ENCODE assay signal across 34 cellular contexts in the genomic region with DNA sequence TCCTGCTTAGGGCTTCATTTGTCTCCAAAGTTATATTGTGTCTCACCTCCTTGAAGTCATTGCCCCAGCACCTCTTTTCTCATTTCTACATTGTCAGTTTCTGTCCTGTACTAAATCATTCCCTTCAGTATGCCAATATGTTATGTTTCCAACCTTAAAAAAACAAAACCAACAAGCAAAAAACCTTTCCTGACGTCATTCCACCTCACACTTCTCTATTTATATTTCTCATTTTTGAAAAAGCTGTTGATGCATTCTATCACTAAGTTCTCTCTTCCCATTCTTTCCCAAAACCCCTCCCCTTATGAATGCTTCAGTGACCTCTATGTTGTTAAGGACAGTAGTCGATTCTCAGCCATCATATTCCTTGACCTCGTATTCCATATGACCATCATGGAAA.
"Had no signal": no experiment of that assay in that cellular context is flagged by ENCODE, and none has a peak within 500 bp of the region (broad histone marks: within the 10 kb centered on the region; RNA-seq: fewer than 3 reads in every experiment).

No MANE protein-coding gene starts in this region.

- H3K4me3 ChIP-seq: adrenal gland, ascending aorta, body of pancreas, breast epithelium, cardiac muscle cell had no signal

- H3K36me3 ChIP-seq: adrenal gland, ascending aorta, brain microvascular endothelial cell, breast epithelium, cardiac muscle cell had no signal

- FAIRE-seq: astrocyte, bronchial epithelial cell had no signal

- H3K4me1 ChIP-seq: adrenal gland, ascending aorta, body of pancreas, breast epithelium had no signal

- H3K9me3 ChIP-seq: adrenal gland, ascending aorta, body of pancreas, breast epithelium had no signal

- DNase-seq: activated effector memory CD4-positive, alpha-beta T cell treated with anti-CD3 and anti-CD28 coated beads, Interleukin-2, amount 50 U/mL, for 16 hours; activated effector memory CD4-positive, alpha-beta T cell treated with Interleukin-2 at 50 U/mL for 16 hours; activated gamma-delta T cell; activated gamma-delta T cell treated with Interleukin-2 at 50 U/mL for 16 hours; activated naive CD4-positive, alpha-beta T cell; activated naive CD4-positive, alpha-beta T cell treated with anti-CD3 and anti-CD28 coated beads for 36 hours; activated naive CD4-positive, alpha-beta T cell treated with anti-CD3 and anti-CD28 coated beads, Interleukin-2, amount 10 ng/mL, durations not matched to agents 7 days and 5 days; activated naive CD4-positive, alpha-beta T cell treated with anti-CD3 and anti-CD28 coated beads, Interleukin-2, amount 50 U/mL, for 16 hours; activated naive CD4-positive, alpha-beta T cell treated with Interleukin-2 at 50 U/mL for 16 hours; activated naive CD8-positive, alpha-beta T cell treated with anti-CD3 and anti-CD28 coated beads for 36 hours; activated naive CD8-positive, alpha-beta T cell treated with anti-CD3 and anti-CD28 coated beads, Interleukin-2, amount 10 ng/mL, durations not matched to agents 7 days and 5 days; activated naive CD8-positive, alpha-beta T cell treated with anti-CD3 and anti-CD28 coated beads, Interleukin-2, amount 50 U/mL, for 24 hours; activated T-cell treated with anti-CD3 and anti-CD28 coated beads, Interleukin-2, amount 50 U/mL, for 1 hour; activated T-cell treated with anti-CD3 and anti-CD28 coated beads, Interleukin-2, amount 50 U/mL, for 24 hours; activated T-cell treated with anti-CD3 and anti-CD28 coated beads, Interleukin-2, amount 50 U/mL, for 4 hours; activated T-cell treated with anti-CD3 and anti-CD28 coated beads, Interleukin-2, amount 50 U/mL, for 48 hours; activated T-cell treated with anti-CD3 and anti-CD28 coated beads, Interleukin-2, amount 50 U/mL, for 72 hours; adrenal gland; amniotic stem cell; amygdala; anterior cingulate cortex; aorta; body of pancreas; brain microvascular endothelial cell; caudate nucleus; central memory CD4-positive, alpha-beta T cell; cerebellar nuclear complex had no signal

- H3K27me3 ChIP-seq: adrenal gland, ascending aorta, body of pancreas, brain microvascular endothelial cell, breast epithelium, cardiac muscle cell had no signal

- ATAC-seq: activated naive CD4-positive, alpha-beta T cell treated with anti-CD3 and anti-CD28 coated beads, Interleukin-2, amount 50 U/mL, for 72 hours; activated naive CD8-positive, alpha-beta T cell treated with anti-CD3 and anti-CD28 coated beads, Interleukin-2, amount 50 U/mL, for 24 hours; activated T-cell treated with anti-CD3 and anti-CD28 coated beads, Interleukin-2, amount 50 U/mL, for 4 hours; activated T-cell treated with anti-CD3 and anti-CD28 coated beads, Interleukin-2, amount 50 U/mL, for 72 hours; activated T-helper 17 cell treated with anti-CD3 and anti-CD28 coated beads, Interleukin-2, amount 50 U/mL, for 72 hours; body of pancreas had no signal

- H3K27ac ChIP-seq: adrenal gland, ascending aorta, body of pancreas, brain microvascular endothelial cell, breast epithelium, cardiac muscle cell had no signal
